In the genomic region with DNA sequence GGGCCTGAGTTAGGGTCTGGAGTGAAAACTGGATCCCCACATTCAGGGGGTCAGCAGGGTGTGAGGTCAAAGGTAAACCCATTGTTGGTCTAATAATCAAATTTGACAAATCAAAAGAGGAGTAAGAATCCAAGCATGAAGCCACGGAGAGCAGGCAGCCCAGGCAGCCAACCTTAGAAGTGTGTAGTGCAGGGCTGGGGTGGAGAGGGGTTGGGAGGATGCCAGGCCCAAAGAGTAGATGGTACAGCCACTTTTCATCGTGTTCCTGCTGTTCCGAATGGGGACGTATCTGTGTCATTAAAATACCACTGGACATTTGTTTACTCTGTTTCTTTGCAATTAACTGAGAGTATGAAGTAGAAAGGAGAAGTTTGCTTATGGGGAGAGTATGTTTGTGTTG, we compare ENCODE assay signal across 29 cellular contexts.
"Had no signal": no experiment of that assay in that cellular context is flagged by ENCODE, and none has a peak within 500 bp of the region (broad histone marks: within the 10 kb centered on the region; RNA-seq: fewer than 3 reads in every experiment).

No MANE protein-coding gene starts in this region.

- ATAC-seq: activated CD8-positive, alpha-beta T cell treated with anti-CD3 and anti-CD28 coated beads, Interleukin-2, amount 10 ng/mL, durations not matched to agents 7 days and 5 days; Panc1; T-helper 17 cell; WTC11 had no signal

- DNase-seq: activated CD4-positive, alpha-beta T cell treated with anti-CD3 and anti-CD28 coated beads for 48 hours; activated CD4-positive, alpha-beta T cell treated with anti-CD3 and anti-CD28 coated beads, Interleukin-2, amount 50 U/mL, for 4 hours; activated CD4-positive, CD25-positive, alpha-beta regulatory T cell treated with anti-CD3 and anti-CD28 coated beads, Interleukin-2, amount 50 U/mL, for 72 hours; activated CD8-positive, alpha-beta memory T cell treated with anti-CD3 and anti-CD28 coated beads, Interleukin-2, amount 50 U/mL, for 48 hours; activated CD8-positive, alpha-beta T cell treated with anti-CD3 and anti-CD28 coated beads, Interleukin-2, amount 10 ng/mL, durations not matched to agents 7 days and 5 days; activated naive CD4-positive, alpha-beta T cell treated with anti-CD3 and anti-CD28 coated beads, Interleukin-2, amount 50 U/mL, for 16 hours; activated naive CD8-positive, alpha-beta T cell treated with anti-CD3 and anti-CD28 coated beads, Interleukin-2, amount 10 ng/mL, durations not matched to agents 7 days and 5 days; activated T-cell treated with anti-CD3 and anti-CD28 coated beads, Interleukin-2, amount 50 U/mL, for 1 hour; adrenal gland; anterior cingulate cortex; MG63; MV-4-11; NCI-H1092 treated with DMSO at 0.1 percent for 48 hours; NCI-H1417 treated with DMSO at 0.1 percent for 48 hours; NCI-H1694; NCI-H2029; NCI-H2107; NCI-H2171 treated with DMSO at 0.1 percent for 48 hours; NCI-H226; NCI-H526 treated with DMSO at 0.1 percent for 48 hours; NK-92 treated with Interleukin-12 subunit alpha and Interleukin-12 subunit beta, amount 100 ng/mL, for 24 hours; OCI-M1; RPMI8226; SHP77; T-helper 17 cell; T-helper 9 cell had no signal

- H3K36me3 ChIP-seq: adrenal gland, MG63, SJSA1 had no signal

- H3K4me1 ChIP-seq: SJSA1 had no signal

- H3K4me3 ChIP-seq: adrenal gland, MG63, SJSA1 had no signal

- H3K27ac ChIP-seq: SJSA1 had no signal

- H3K27me3 ChIP-seq: adrenal gland, MG63, SJSA1 had no signal

- H3K9me3 ChIP-seq: adrenal gland, MG63, SJSA1 had no signal
